In the genomic region with DNA sequence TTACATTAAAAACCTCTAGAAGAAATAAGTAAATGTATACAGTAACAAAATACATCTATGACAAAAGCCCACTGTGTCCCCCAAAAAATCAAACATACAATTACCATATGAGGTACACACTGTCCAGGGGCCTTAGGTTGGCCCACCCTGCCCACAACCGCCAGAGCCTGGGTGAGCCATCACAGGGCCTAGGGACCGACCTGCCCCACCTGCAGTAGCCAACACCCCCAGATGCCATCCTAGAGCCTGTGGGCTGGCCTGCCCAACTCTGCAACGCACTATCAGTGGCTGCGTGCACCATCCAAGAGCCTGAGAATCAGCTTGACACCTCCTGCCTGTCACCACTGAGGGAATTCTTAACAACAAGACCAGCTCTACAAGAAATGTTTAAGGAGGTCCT, we compare ENCODE assay signal across 27 cellular contexts.
"Had no signal": no experiment of that assay in that cellular context is flagged by ENCODE, and none has a peak within 500 bp of the region (broad histone marks: within the 10 kb centered on the region; RNA-seq: fewer than 3 reads in every experiment).

No MANE protein-coding gene starts in this region.

- H3K27me3 Mint-ChIP-seq: memory B cell; naive thymus-derived CD4-positive, alpha-beta T cell; stimulated activated memory B cell treated with anti-CD40 and anti-IgM and Interleukin-4, amounts not matched to agents 10 μg/mL and 1 μg/mL and 100 μg/mL, for 72 hours; stimulated activated naive CD8-positive, alpha-beta T cell treated with anti-CD3 and anti-CD28 coated beads, Interleukin-15, amount 100 ng/mL, for 72 hours; type B pancreatic cell had no signal

- H3K4me1 ChIP-seq: parathyroid adenoma, right lobe of liver, uterus had no signal

- DNase-seq: heart right ventricle; kidney glomerular epithelial cell; left cardiac atrium; midbrain; mucosa of descending colon; naive thymus-derived CD4-positive, alpha-beta T cell; nucleus accumbens; psoas muscle; right lobe of liver; stimulated activated CD4-positive, alpha-beta T cell treated with anti-CD3 and anti-CD28 coated beads, Interleukin-1b, Interleukin-23, amount 100 ng/mL, for 48 hours; stimulated activated CD4-positive, alpha-beta T cell treated with anti-CD3 and anti-CD28 coated beads, Interleukin-2, amount 100 ng/mL, for 48 hours; stimulated activated CD4-positive, alpha-beta T cell treated with anti-CD3 and anti-CD28 coated beads, Interleukin-4, amount 100 ng/mL, for 4 hours; stimulated activated CD8-positive, alpha-beta memory T cell treated with anti-CD3 and anti-CD28 coated beads, Interleukin-4, amount 100 ng/mL, for 48 hours; stimulated activated naive CD4-positive, alpha-beta T cell treated with Interleukin-2 at 50 U/mL for 16 hours; stimulated activated naive CD8-positive, alpha-beta T cell treated with anti-CD3 and anti-CD28 coated beads, Interleukin-15, amount 100 ng/mL, for 72 hours; substantia nigra; uterus had no signal

- H3K27ac Mint-ChIP-seq: memory B cell; naive thymus-derived CD4-positive, alpha-beta T cell; nephron; stimulated activated memory B cell treated with anti-CD40 and anti-IgM and Interleukin-4, amounts not matched to agents 10 μg/mL and 1 μg/mL and 100 μg/mL, for 72 hours; stimulated activated naive CD8-positive, alpha-beta T cell treated with anti-CD3 and anti-CD28 coated beads, Interleukin-15, amount 100 ng/mL, for 72 hours; type B pancreatic cell had no signal

- H3K4me1 Mint-ChIP-seq: nephron, neural crest cell had no signal

- H3K27ac ChIP-seq: heart right ventricle, hepatocyte, parathyroid adenoma, psoas muscle, right lobe of liver, tibial nerve, uterus had no signal

- ATAC-seq: heart right ventricle; left lobe of liver; mucosa of descending colon; naive thymus-derived CD4-positive, alpha-beta T cell; psoas muscle; stimulated activated memory B cell treated with anti-CD40 and anti-IgM and Interleukin-4, amounts not matched to agents 10 μg/mL and 1 μg/mL and 100 μg/mL, for 72 hours; stimulated activated naive CD8-positive, alpha-beta T cell treated with anti-CD3 and anti-CD28 coated beads, Interleukin-15, amount 100 ng/mL, for 72 hours had no signal

- H3K36me3 ChIP-seq: heart right ventricle, right lobe of liver, uterus had no signal

- H3K4me3 Mint-ChIP-seq: memory B cell; nephron; neural crest cell; stimulated activated memory B cell treated with anti-CD40 and anti-IgM and Interleukin-4, amounts not matched to agents 10 μg/mL and 1 μg/mL and 100 μg/mL, for 72 hours; stimulated activated naive CD8-positive, alpha-beta T cell treated with anti-CD3 and anti-CD28 coated beads, Interleukin-15, amount 100 ng/mL, for 72 hours; type B pancreatic cell had no signal

- H3K27me3 ChIP-seq: heart right ventricle, hepatocyte, right lobe of liver, tibial nerve, uterus had no signal

- H3K4me3 ChIP-seq: heart right ventricle, hepatocyte, mucosa of descending colon, psoas muscle, right lobe of liver, smooth muscle cell, tibial nerve, uterus had no signal

- H3K9me3 ChIP-seq: mucosa of descending colon, right lobe of liver, uterus had no signal
